Comparison of ENCODE assay signal across 12 cellular contexts in genomic region chr19:55027140-55027471, GRCh38. TPM values are rescaled to one million over a fixed set of nuclear protein-coding genes. Genes with fewer than 3 reads are reported as not detected.
A peak's percentile ranks its signal among the peaks of the same experiment; 100 is the strongest.
DNase-seq lines count a peak whose midpoint lies in the region; ATAC-seq and TF ChIP-seq lines count a peak whose summit lies in the region.
"Not testable (repeated sequence)": the region's sequence is repeated elsewhere in the genome, so short reads cannot be mapped to it uniquely, and the experiment has no call there.
"Had no signal": no experiment of that assay in that cellular context is flagged by ENCODE, and none has a peak within 500 bp of the region (broad histone marks: within the 10 kb centered on the region; RNA-seq: fewer than 3 reads in every experiment).

No MANE protein-coding gene starts in this region.

- H3K9ac ChIP-seq in Karpas-422 (ENCODE audit: low read length); SU-DHL-6 (ENCODE audit: low read length): not testable (repeated sequence)

- not testable (repeated sequence) for H3K4me1 ChIP-seq in CD8-positive, alpha-beta memory T cell (ENCODE audit: insufficient read depth, low read length)
- H3K4me1 ChIP-seq in Karpas-422 (ENCODE audit: low read length), result peaks cover 12% of the 10 kb centered on the region

- peaks cover 9 to 31% (median 10%) of the 10 kb centered on the region in 3 donors for H3K36me3 Mint-ChIP-seq in CD8-positive, alpha-beta memory T cell
- H3K36me3 Mint-ChIP-seq in activated naive CD4-positive, alpha-beta T cell treated with anti-CD3 and anti-CD28 coated beads, Interleukin-2, amount 10 ng/mL, durations not matched to agents 7 days and 5 days, result peaks cover 38% of the 10 kb centered on the region
- peaks cover 20% of the 10 kb centered on the region for H3K36me3 Mint-ChIP-seq in central memory CD8-positive, alpha-beta T cell (ENCODE audit: insufficient read depth)

- H3K79me2 ChIP-seq in Karpas-422 (ENCODE audit: low read length) (peaks cover 12% of the 10 kb centered on the region; the same call in 1 of the 2 replicates), SU-DHL-6 (ENCODE audit: insufficient read depth, low read length) (peaks cover 51% of the 10 kb centered on the region)

- not testable (repeated sequence) for H3K4me3 ChIP-seq in CD8-positive, alpha-beta memory T cell (ENCODE audit: low read length); SU-DHL-6 (ENCODE audit: insufficient read depth, low read length, poor library complexity, severe bottlenecking)
- H3K4me3 ChIP-seq in Karpas-422 (ENCODE audit: low read length), result peak overlapping the region; percentile 24; the same call in 1 of the 2 replicates

- DNase-seq in CD8-positive, alpha-beta memory T cell; activated naive CD4-positive, alpha-beta T cell treated with anti-CD3 and anti-CD28 coated beads, Interleukin-2, amount 10 ng/mL, durations not matched to agents 7 days and 5 days; central memory CD8-positive, alpha-beta T cell (ENCODE audit: low spot score in 2 of 2): not testable (repeated sequence)
- DNase-seq in H4 (ENCODE audit: low spot score), result peak; percentile 56
- peak; percentile 96 for DNase-seq in Karpas-422
- peak; percentile 70 for DNase-seq in NCI-H2227 treated with DMSO at 0.1 percent for 48 hours (lab: John Stamatoyannopoulos, UW)

- peak overlapping the region; percentile 24 for H3K4me2 ChIP-seq in Karpas-422 (ENCODE audit: low read depth, low read length, poor library complexity, severe bottlenecking)
- not testable (repeated sequence) for H3K4me2 ChIP-seq in SU-DHL-6 (ENCODE audit: low read depth, low read length, poor library complexity, severe bottlenecking)

- POLR2A ChIA-PET in CD8-positive, alpha-beta memory T cell (lab: Charles Lee), result not testable (repeated sequence)

- peak overlapping the region; percentile 4; the same call in 1 of the 2 replicates for H2AFZ ChIP-seq in Karpas-422 (ENCODE audit: low read length)
- H2AFZ ChIP-seq in SU-DHL-6 (ENCODE audit: low read depth, low read length, severe bottlenecking), result not testable (repeated sequence)

- H3K9me2 ChIP-seq in Karpas-422 (replicated peaks; ENCODE audit: insufficient read depth, low read length); SU-DHL-6 (replicated peaks; ENCODE audit: insufficient read depth, low read length): not testable (repeated sequence)

- H3K27me3 ChIP-seq in CD8-positive, alpha-beta memory T cell (ENCODE audit: insufficient read depth, low read length, poor library complexity, severe bottlenecking); Karpas-422 (ENCODE audit: low read length); SU-DHL-6 (ENCODE audit: low read length): not testable (repeated sequence)

- H3K9me3 ChIP-seq in CD8-positive, alpha-beta memory T cell (ENCODE audit: low read length); SU-DHL-6 (ENCODE audit: insufficient read depth, low read length): not testable (repeated sequence)
- H3K9me3 ChIP-seq in Karpas-422 (ENCODE audit: low read length), result peaks cover 23% of the 10 kb centered on the region

- CTCF ChIA-PET in CD8-positive, alpha-beta memory T cell (lab: Charles Lee); activated naive CD4-positive, alpha-beta T cell treated with anti-CD3 and anti-CD28 coated beads, Interleukin-2, amount 10 ng/mL, durations not matched to agents 7 days and 5 days (lab: Charles Lee): not testable (repeated sequence)

- H3F3A ChIP-seq in SU-DHL-6 (ENCODE audit: insufficient read depth), result peaks cover 29% of the 10 kb centered on the region

- not testable (repeated sequence) for TF ChIP-seq CTCF in SU-DHL-6 (IDR thresholded peaks at IDR 0.05; ENCODE audit: insufficient read depth, low read length, poor library complexity, severe bottlenecking)

- H3K27me3 Mint-ChIP-seq in CD8-positive, alpha-beta memory T cell; activated naive CD4-positive, alpha-beta T cell treated with anti-CD3 and anti-CD28 coated beads, Interleukin-2, amount 10 ng/mL, durations not matched to agents 7 days and 5 days; central memory CD8-positive, alpha-beta T cell: not testable (repeated sequence)

- peak overlapping the region; percentile 52 for H3K27ac ChIP-seq in CD8-positive, alpha-beta memory T cell (ENCODE audit: low read depth, low read length)
- not testable (repeated sequence) for H3K27ac ChIP-seq in Karpas-422 (ENCODE audit: low read length)
- H3K27ac ChIP-seq in SU-DHL-6 (ENCODE audit: low read depth, low read length), result peak overlapping the region; percentile 68

- H3K36me3 ChIP-seq in CD8-positive, alpha-beta memory T cell (ENCODE audit: insufficient read depth, low read length); Karpas-422 (ENCODE audit: insufficient read depth, low read length); SU-DHL-6 (ENCODE audit: low read length): not testable (repeated sequence)

- H3K27ac Mint-ChIP-seq in CD8-positive, alpha-beta memory T cell, result not testable (repeated sequence)
- peak overlapping the region; percentile 72 for H3K27ac Mint-ChIP-seq in activated naive CD4-positive, alpha-beta T cell treated with anti-CD3 and anti-CD28 coated beads, Interleukin-2, amount 10 ng/mL, durations not matched to agents 7 days and 5 days
- peak overlapping the region; percentile 6 for H3K27ac Mint-ChIP-seq in central memory CD8-positive, alpha-beta T cell (ENCODE audit: low read depth)

- not testable (repeated sequence) for H3K4me3 Mint-ChIP-seq in CD8-positive, alpha-beta memory T cell; activated naive CD4-positive, alpha-beta T cell treated with anti-CD3 and anti-CD28 coated beads, Interleukin-2, amount 10 ng/mL, durations not matched to agents 7 days and 5 days; central memory CD8-positive, alpha-beta T cell

- H3K9me3 Mint-ChIP-seq in CD8-positive, alpha-beta memory T cell, result peaks cover 9 to 22% (median 18%) of the 10 kb centered on the region in 5 donors
- peaks cover 41% of the 10 kb centered on the region for H3K9me3 Mint-ChIP-seq in activated naive CD4-positive, alpha-beta T cell treated with anti-CD3 and anti-CD28 coated beads, Interleukin-2, amount 10 ng/mL, durations not matched to agents 7 days and 5 days
- peaks cover 14% of the 10 kb centered on the region for H3K9me3 Mint-ChIP-seq in central memory CD8-positive, alpha-beta T cell

- not testable (repeated sequence) for H4K20me1 ChIP-seq in Karpas-422 (ENCODE audit: insufficient read depth, low read depth, low read length); SU-DHL-6 (ENCODE audit: low read depth, low read length)

- ATAC-seq in central memory CD8-positive, alpha-beta T cell (replicated peaks; ENCODE audit: extremely low read depth, poor library complexity, severe bottlenecking), result not testable (repeated sequence)

- H3K4me1 Mint-ChIP-seq in CD8-positive, alpha-beta memory T cell, result peaks cover 0 to 23% (median 16%) of the 10 kb centered on the region in 3 donors
- H3K4me1 Mint-ChIP-seq in activated naive CD4-positive, alpha-beta T cell treated with anti-CD3 and anti-CD28 coated beads, Interleukin-2, amount 10 ng/mL, durations not matched to agents 7 days and 5 days, result not testable (repeated sequence)
- H3K4me1 Mint-ChIP-seq in central memory CD8-positive, alpha-beta T cell, result peaks cover 10% of the 10 kb centered on the region

RNA-seq across cellular contexts. Expression of gene GP6, which starts 11.0 kb away (rescaled TPM):
- total RNA-seq in CD8-positive, alpha-beta memory T cell, result not detected
- polyA plus RNA-seq in CD8-positive, alpha-beta memory T cell, result 0.21 TPM
- total RNA-seq in H4 (2014; rRNA removed; shearing (Covaris generic)), result not detected in 2 replicates
- total RNA-seq in Karpas-422 (2014; rRNA removed; shearing (Covaris generic); ENCODE audit: low replicate concordance), result 0.26 TPM in 1 of 2 replicates, not detected in the other
- total RNA-seq: A673, GM12878, GM23248, HFFc6 had no signal
- polyA plus RNA-seq: BJ, GM12878, GM23248 had no signal

RNA-seq across cellular contexts. Expression of gene RDH13, which starts 35.8 kb away (rescaled TPM):
- 10 to 100 TPM; 21.4 to 22.2 TPM for total RNA-seq in CD8-positive, alpha-beta memory T cell
- 15.8 TPM for polyA plus RNA-seq in CD8-positive, alpha-beta memory T cell
- total RNA-seq in H4 (2014; rRNA removed; shearing (Covaris generic)), result 18.1 and 43.0 TPM in 2 replicates
- 16.4 and 23.8 TPM in 2 replicates for total RNA-seq in Karpas-422 (2014; rRNA removed; shearing (Covaris generic); ENCODE audit: low replicate concordance)

RNA-seq across cellular contexts. Expression of gene EPS8L1, which starts 48.6 kb away (rescaled TPM):
- under 1 TPM; 0.27 to 0.74 TPM for total RNA-seq in CD8-positive, alpha-beta memory T cell
- polyA plus RNA-seq in CD8-positive, alpha-beta memory T cell, result 0.28 TPM
- total RNA-seq in H4 (2014; rRNA removed; shearing (Covaris generic)), result 2.2 and 4.3 TPM in 2 replicates
- total RNA-seq in Karpas-422 (2014; rRNA removed; shearing (Covaris generic); ENCODE audit: low replicate concordance), result not detected in 2 replicates
